Comparison of ENCODE assay signal across 24 cellular contexts in genomic region chr1:56561227-56562019, GRCh38. TPM values are rescaled to one million over a fixed set of nuclear protein-coding genes. Genes with fewer than 3 reads are reported as not detected.
DNase-seq lines count a peak whose midpoint lies in the region; ATAC-seq and TF ChIP-seq lines count a peak whose summit lies in the region.
"Had no signal": no experiment of that assay in that cellular context is flagged by ENCODE, and none has a peak within 500 bp of the region (broad histone marks: within the 10 kb centered on the region; RNA-seq: fewer than 3 reads in every experiment).

No MANE protein-coding gene starts in this region.

- peaks cover 98% of the 10 kb centered on the region for H3K79me2 ChIP-seq in hepatocyte

- CTCF ChIA-PET in activated CD8-positive, alpha-beta T cell treated with anti-CD3 and anti-CD28 coated beads, Interleukin-2, amount 10 ng/mL, durations not matched to agents 7 days and 5 days (lab: Charles Lee), result no interaction called here

- H3K4me3 ChIP-seq in hepatocyte, result no peak overlapping the region
- H3K4me3 ChIP-seq: K562 had no signal

- ATAC-seq in GM21423 (IDR thresholded peaks at IDR 0.05; ENCODE audit: unreplicated experiment) (peak; percentile 40), HG03354 (IDR thresholded peaks at IDR 0.05; ENCODE audit: poor library complexity, severe bottlenecking, unreplicated experiment) (peak; percentile 58), GM18517 (IDR thresholded peaks at IDR 0.05; ENCODE audit: unreplicated experiment) (no peak)
- no peak for ATAC-seq in activated CD8-positive, alpha-beta T cell treated with anti-CD3 and anti-CD28 coated beads, Interleukin-2, amount 10 ng/mL, durations not matched to agents 7 days and 5 days
- ATAC-seq: K562; naive thymus-derived CD8-positive, alpha-beta T cell; stimulated activated naive B cell treated with anti-CD40 and anti-IgM and Interleukin-4, amounts not matched to agents 10 μg/mL and 1 μg/mL and 100 μg/mL, for 72 hours had no signal

- peaks cover 5% of the 10 kb centered on the region for H3K4me1 Mint-ChIP-seq in activated CD8-positive, alpha-beta T cell treated with anti-CD3 and anti-CD28 coated beads, Interleukin-2, amount 10 ng/mL, durations not matched to agents 7 days and 5 days (ENCODE audit: low read depth)

- DNase-seq in hepatocyte (ENCODE audit: low spot score) (no peak), renal cortical epithelial cell (ENCODE audit: low read depth) (peak; percentile 73), Ammon's horn (ENCODE audit: low spot score) (no peak)
- DNase-seq in activated CD8-positive, alpha-beta T cell treated with anti-CD3 and anti-CD28 coated beads, Interleukin-2, amount 10 ng/mL, durations not matched to agents 7 days and 5 days, result no peak
- DNase-seq: activated CD4-positive, alpha-beta T cell treated with anti-CD3 and anti-CD28 coated beads, Interleukin-2, amount 50 U/mL, for 1 hour; activated naive CD4-positive, alpha-beta T cell treated with anti-CD3 and anti-CD28 coated beads, Interleukin-2, amount 50 U/mL, for 16 hours; amygdala; CD4-positive, alpha-beta T cell; cortex of kidney; endodermal cell; HCEC 1CT; naive thymus-derived CD8-positive, alpha-beta T cell; NCI-H2081 treated with DMSO at 0.1 percent for 48 hours; NCI-H82; SHP77; stimulated activated CD4-positive, alpha-beta T cell treated with anti-CD3 and anti-CD28 coated beads, Interleukin-4, amount 100 ng/mL, for 24 hours; stimulated activated naive B cell treated with anti-CD40 and anti-IgM and Interleukin-4, amounts not matched to agents 10 μg/mL and 1 μg/mL and 100 μg/mL, for 72 hours; SW 1271; T1000 had no signal

- peaks cover 98% of the 10 kb centered on the region for H4K20me1 ChIP-seq in hepatocyte (ENCODE audit: insufficient read depth, poor library complexity, severe bottlenecking)

- no peak for TF ChIP-seq CTCF in hepatocyte (IDR thresholded peaks at IDR 0.05; ENCODE audit: poor library complexity)

- WGBS in hepatocyte (ENCODE audit: low lambda C conversion rate, missing lambda C conversion rate), result 87% methylated on average over 8 of the region's 8 CpGs

- peaks cover 52% of the 10 kb centered on the region for H3K4me1 ChIP-seq in hepatocyte (ENCODE audit: insufficient read depth)

- POLR2A ChIA-PET in activated CD8-positive, alpha-beta T cell treated with anti-CD3 and anti-CD28 coated beads, Interleukin-2, amount 10 ng/mL, durations not matched to agents 7 days and 5 days (lab: Charles Lee), result no interaction called here

- no peaks in the 10 kb centered on the region for H3K27me3 Mint-ChIP-seq in activated CD8-positive, alpha-beta T cell treated with anti-CD3 and anti-CD28 coated beads, Interleukin-2, amount 10 ng/mL, durations not matched to agents 7 days and 5 days (ENCODE audit: low read depth)
- H3K27me3 Mint-ChIP-seq: CD4-positive, alpha-beta T cell; stimulated activated naive B cell treated with anti-CD40 and anti-IgM and Interleukin-4, amounts not matched to agents 10 μg/mL and 1 μg/mL and 100 μg/mL, for 72 hours had no signal

- no peaks in the 10 kb centered on the region for H3K9me2 ChIP-seq in hepatocyte (replicated peaks; ENCODE audit: insufficient read depth)

- no peaks in the 10 kb centered on the region for H3K9me3 ChIP-seq in hepatocyte (ENCODE audit: low read depth)

- H3K27me3 ChIP-seq in hepatocyte, result no peaks in the 10 kb centered on the region

- H2AFZ ChIP-seq in hepatocyte, result no peak overlapping the region

- no peak overlapping the region for H3K4me2 ChIP-seq in hepatocyte

- H3K36me3 ChIP-seq in hepatocyte (replicated peaks; ENCODE audit: insufficient read depth, low read depth), result no peaks in the 10 kb centered on the region

- H3K36me3 Mint-ChIP-seq in activated CD8-positive, alpha-beta T cell treated with anti-CD3 and anti-CD28 coated beads, Interleukin-2, amount 10 ng/mL, durations not matched to agents 7 days and 5 days (ENCODE audit: low read depth), result no peaks in the 10 kb centered on the region
- H3K36me3 Mint-ChIP-seq: naive thymus-derived CD8-positive, alpha-beta T cell; stimulated activated naive B cell treated with anti-CD40 and anti-IgM and Interleukin-4, amounts not matched to agents 10 μg/mL and 1 μg/mL and 100 μg/mL, for 72 hours had no signal

- H3K9me3 Mint-ChIP-seq in activated CD8-positive, alpha-beta T cell treated with anti-CD3 and anti-CD28 coated beads, Interleukin-2, amount 10 ng/mL, durations not matched to agents 7 days and 5 days (ENCODE audit: insufficient read depth), result no peaks in the 10 kb centered on the region
- H3K9me3 Mint-ChIP-seq: activated T-helper 1 cell treated with anti-CD3 and anti-CD28 coated beads, Interleukin-12 subunit alpha, Interleukin-12 subunit beta, Interleukin-2, Interleukin-4 antibody, amounts not matched to agents 30 ng/mL and 10 ng/mL and 1 ng/mL, durations not matched to agents 14 hours and 24 hours and 36 hours; CD4-positive, alpha-beta T cell; endodermal cell had no signal

- H3K27ac Mint-ChIP-seq in activated CD8-positive, alpha-beta T cell treated with anti-CD3 and anti-CD28 coated beads, Interleukin-2, amount 10 ng/mL, durations not matched to agents 7 days and 5 days, result no peak overlapping the region
- H3K27ac Mint-ChIP-seq: activated T-helper 1 cell treated with anti-CD3 and anti-CD28 coated beads, Interleukin-12 subunit alpha, Interleukin-12 subunit beta, Interleukin-2, Interleukin-4 antibody, amounts not matched to agents 30 ng/mL and 10 ng/mL and 1 ng/mL, durations not matched to agents 14 hours and 24 hours and 36 hours; CD4-positive, alpha-beta T cell; endodermal cell; naive thymus-derived CD8-positive, alpha-beta T cell; stimulated activated naive B cell treated with anti-CD40 and anti-IgM and Interleukin-4, amounts not matched to agents 10 μg/mL and 1 μg/mL and 100 μg/mL, for 72 hours had no signal

- no peak overlapping the region for H3K4me3 Mint-ChIP-seq in activated CD8-positive, alpha-beta T cell treated with anti-CD3 and anti-CD28 coated beads, Interleukin-2, amount 10 ng/mL, durations not matched to agents 7 days and 5 days
- H3K4me3 Mint-ChIP-seq: activated T-helper 1 cell treated with anti-CD3 and anti-CD28 coated beads, Interleukin-12 subunit alpha, Interleukin-12 subunit beta, Interleukin-2, Interleukin-4 antibody, amounts not matched to agents 30 ng/mL and 10 ng/mL and 1 ng/mL, durations not matched to agents 14 hours and 24 hours and 36 hours; CD4-positive, alpha-beta T cell; endodermal cell; naive thymus-derived CD8-positive, alpha-beta T cell; stimulated activated naive B cell treated with anti-CD40 and anti-IgM and Interleukin-4, amounts not matched to agents 10 μg/mL and 1 μg/mL and 100 μg/mL, for 72 hours had no signal

- peak overlapping the region; percentile 85 for H3K27ac ChIP-seq in hepatocyte

RNA-seq across cellular contexts. Expression of gene PLPP3, which starts 17.9 kb away (rescaled TPM):
- total RNA-seq in hepatocyte (159 TPM in 2 replicates), renal cortical epithelial cell (5.9 and 9.9 TPM in 2 replicates)
- 103 TPM in 2 replicates for polyA plus RNA-seq in hepatocyte
- not detected for total RNA-seq in activated CD8-positive, alpha-beta T cell treated with anti-CD3 and anti-CD28 coated beads, Interleukin-2, amount 10 ng/mL, durations not matched to agents 7 days and 5 days
- total RNA-seq: activated T-helper 1 cell treated with anti-CD3 and anti-CD28 coated beads, Interleukin-12 subunit alpha, Interleukin-12 subunit beta, Interleukin-2, Interleukin-4 antibody, amounts not matched to agents 30 ng/mL and 10 ng/mL and 1 ng/mL, durations not matched to agents 14 hours and 24 hours and 36 hours; CD4-positive, alpha-beta T cell; naive thymus-derived CD8-positive, alpha-beta T cell had no signal
- polyA plus RNA-seq: naive thymus-derived CD8-positive, alpha-beta T cell had no signal

Comparison
In these comparisons a context has a peak if more than half of its experiments do, and no peak if none do; other contexts are left out.
1. ATAC-seq: peak in GM21423 (single experiment) and HG03354 (single experiment); none in GM18517 (single experiment) and activated CD8-positive, alpha-beta T cell treated with anti-CD3 and anti-CD28 coated beads, Interleukin-2, amount 10 ng/mL, durations not matched to agents 7 days and 5 days (single experiment).
2. RNA of gene PLPP3, which starts 17.9 kb away (total RNA-seq): 159 TPM in hepatocyte; 5.9 to 9.9 TPM in renal cortical epithelial cell and not detected in activated CD8-positive, alpha-beta T cell treated with anti-CD3 and anti-CD28 coated beads, Interleukin-2, amount 10 ng/mL, durations not matched to agents 7 days and 5 days; every median in the first group is over 10 times any median in the second.